In the genomic region with DNA sequence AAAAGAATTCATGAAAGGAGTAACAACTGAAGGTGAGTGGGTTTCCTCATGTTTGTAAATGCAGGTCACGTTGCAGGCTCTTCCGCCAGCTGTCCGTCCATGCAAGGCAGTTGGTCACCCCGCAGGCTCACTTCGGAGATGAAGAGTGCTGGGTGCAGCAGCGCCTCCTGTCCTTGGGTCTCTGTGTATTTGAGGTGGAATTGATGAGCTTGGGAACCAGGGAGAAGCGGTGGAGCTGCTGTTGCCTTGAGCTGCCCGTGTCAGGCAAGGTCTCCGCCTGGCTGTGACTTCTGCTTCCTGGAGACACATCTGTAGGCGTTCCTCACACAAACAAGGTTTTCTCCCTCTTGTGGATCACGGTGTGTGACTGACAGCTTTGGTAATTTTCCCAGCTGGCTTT, we compare ENCODE assay signal across 22 cellular contexts. TPM values are rescaled to one million over a fixed set of nuclear protein-coding genes. Genes with fewer than 3 reads are reported as not detected.
DNase-seq lines count a peak whose midpoint lies in the region; ATAC-seq and TF ChIP-seq lines count a peak whose summit lies in the region.
"Had no signal": no experiment of that assay in that cellular context is flagged by ENCODE, and none has a peak within 500 bp of the region (broad histone marks: within the 10 kb centered on the region; RNA-seq: fewer than 3 reads in every experiment).

No MANE protein-coding gene starts in this region.

- CTCF ChIA-PET in IMR-90 (lab: Yijun Ruan, JAX), result no interaction called here
- CTCF ChIA-PET in PC-3 (lab: Charles Lee), result no interaction called here

- H2BK20ac ChIP-seq in IMR-90 (ENCODE audit: low read depth, low read length), result no peak overlapping the region

- H3K4me3 Mint-ChIP-seq in stimulated activated effector memory CD8-positive, alpha-beta T cell treated with anti-CD3 and anti-CD28 coated beads, Interleukin-12 subunit alpha, Interleukin-12 subunit beta, amount 100 ng/mL, for 72 hours, result no peak overlapping the region

- H3K4me2 ChIP-seq in IMR-90 (ENCODE audit: low read depth, low read length), result no peak overlapping the region
- H3K4me2 ChIP-seq in PC-3 (ENCODE audit: low read length), result no peak overlapping the region
- H3K4me2 ChIP-seq: KMS-11 had no signal

- TF ChIP-seq CTCF in right atrium auricular region (IDR thresholded peaks at IDR 0.05) (no peak), IMR-90 (conservative IDR thresholded peaks at IDR 0.05; ENCODE audit: low read depth, low read length) (no peak), lower lobe of right lung (IDR thresholded peaks at IDR 0.05) (no peak), PC-3 (conservative IDR thresholded peaks at IDR 0.05; ENCODE audit: low read depth, low read length) (no peak)

- peaks cover 54% of the 10 kb centered on the region for H3K36me3 Mint-ChIP-seq in stimulated activated effector memory CD8-positive, alpha-beta T cell treated with anti-CD3 and anti-CD28 coated beads, Interleukin-12 subunit alpha, Interleukin-12 subunit beta, amount 100 ng/mL, for 72 hours

- H2BK5ac ChIP-seq in IMR-90 (ENCODE audit: low read depth, low read length, poor library complexity, severe bottlenecking), result no peak overlapping the region

- no peak overlapping the region for H2AK5ac ChIP-seq in IMR-90 (ENCODE audit: low read depth, low read length)

- no peak overlapping the region for H2BK120ac ChIP-seq in IMR-90 (ENCODE audit: low read depth, low read length)

- BruUV-seq in IMR-90 (replicated peaks; lab: Mats Ljungman, UMichigan) (no TSS peak), PC-3 (replicated peaks; lab: Mats Ljungman, UMichigan) (no TSS peak)

- no peak overlapping the region for H4K91ac ChIP-seq in IMR-90 (ENCODE audit: insufficient read depth, low read depth, low read length)

- no peaks in the 10 kb centered on the region for H3K9me2 ChIP-seq in PC-3 (replicated peaks; ENCODE audit: low read length)

- POLR2A ChIA-PET in IMR-90 (lab: Charles Lee; ENCODE audit: unreplicated experiment) (no interaction called here), PC-3 (lab: Charles Lee; ENCODE audit: unreplicated experiment) (no interaction called here)

- H2AFZ ChIP-seq in IMR-90 (replicated peaks; ENCODE audit: low read length, poor library complexity), result no peak overlapping the region
- H2AFZ ChIP-seq in PC-3 (ENCODE audit: low read length), result no peak overlapping the region

- H3K79me1 ChIP-seq in IMR-90 (ENCODE audit: low read depth in 1 of 2, low read length in 2 of 2), result peaks cover 12 to 37% of the 10 kb centered on the region in 2 experiments; a peak in 3 of 4 replicates

- 92% methylated on average over 4 of the region's 11 CpGs; no CpG with 5 or more reads in 1 of the 2 experiments for WGBS in IMR-90 (ENCODE audit: extremely low coverage in 2 of 2, insufficient read length in 1 of 2), 2 experiments

- no peak overlapping the region for H3K18ac ChIP-seq in IMR-90 (ENCODE audit: low read depth, low read length)

- H3K4me3 ChIP-seq in right atrium auricular region (no peak overlapping the region), IMR-90 (ENCODE audit: insufficient read depth, low read depth, low read length) (no peak overlapping the region), lower lobe of right lung (no peak overlapping the region), PC-3 (ENCODE audit: low read length) (no peak overlapping the region)
- H3K4me3 ChIP-seq: SJSA1 had no signal

- no peak for TF ChIP-seq POLR2A in IMR-90 (IDR thresholded peaks at IDR 0.05; ENCODE audit: low read depth, low read length)

- no peak overlapping the region for H3K27ac ChIP-seq in right atrium auricular region
- H3K27ac ChIP-seq in IMR-90 (ENCODE audit: insufficient read depth, low read length), result no peak overlapping the region
- no peak overlapping the region for H3K27ac ChIP-seq in lower lobe of right lung
- no peak overlapping the region for H3K27ac ChIP-seq in PC-3 (ENCODE audit: low read length)
- H3K27ac ChIP-seq: KMS-11, SJSA1 had no signal

- H3K9me1 ChIP-seq in IMR-90 (ENCODE audit: insufficient read depth, low read length), result peaks cover 8% of the 10 kb centered on the region; the same call in 1 of the 2 replicates

- no peak overlapping the region for H3K27ac Mint-ChIP-seq in stimulated activated effector memory CD8-positive, alpha-beta T cell treated with anti-CD3 and anti-CD28 coated beads, Interleukin-12 subunit alpha, Interleukin-12 subunit beta, amount 100 ng/mL, for 72 hours

- H4K20me1 ChIP-seq in IMR-90 (ENCODE audit: insufficient read depth, low read length) (peaks cover 21% of the 10 kb centered on the region), PC-3 (ENCODE audit: low read length) (no peaks in the 10 kb centered on the region)

- peaks cover 19% of the 10 kb centered on the region for H3K4me1 Mint-ChIP-seq in stimulated activated effector memory CD8-positive, alpha-beta T cell treated with anti-CD3 and anti-CD28 coated beads, Interleukin-12 subunit alpha, Interleukin-12 subunit beta, amount 100 ng/mL, for 72 hours

- in situ Hi-C loops in IMR-90 (cut with MboI; ENCODE audit: low sequenced_read_pairs), result no loop called here

- DNase-seq in Right ventricle myocardium superior, result peak; percentile 18
- no peak for DNase-seq in right atrium auricular region (ENCODE audit: low spot score)
- no peak for DNase-seq in IMR-90
- peak; percentile 38 for DNase-seq in lower lobe of right lung
- peak; percentile 38 for DNase-seq in retina
- DNase-seq in amygdala (lab: John Stamatoyannopoulos, UW), result no peak
- DNase-seq in stimulated activated effector memory CD8-positive, alpha-beta T cell treated with anti-CD3 and anti-CD28 coated beads, Interleukin-12 subunit alpha, Interleukin-12 subunit beta, amount 100 ng/mL, for 72 hours (ENCODE audit: low spot score in 2 of 2), result no peak
- no peak for DNase-seq in PC-3
- DNase-seq: C1 segment of cervical spinal cord, COR-L47, DMS153, EL, NCI-H1436, NCI-H2029, NCI-H2171, NCI-H446, NCI-H69 had no signal

- no peak for ATAC-seq in Right ventricle myocardium superior (ENCODE audit: poor library complexity)
- ATAC-seq in IMR-90 (ENCODE audit: low read depth), result no peak
- no peak for ATAC-seq in lower lobe of right lung
- ATAC-seq in stimulated activated effector memory CD8-positive, alpha-beta T cell treated with anti-CD3 and anti-CD28 coated beads, Interleukin-12 subunit alpha, Interleukin-12 subunit beta, amount 100 ng/mL, for 72 hours, result no peak
- ATAC-seq in PC-3, result no peak
- ATAC-seq: HCT116 had no signal

- no peak overlapping the region for H3K23ac ChIP-seq in IMR-90 (ENCODE audit: low read depth, low read length)

- H3K9ac ChIP-seq in IMR-90 (ENCODE audit: low read depth, low read length), result no peak overlapping the region
- H3K9ac ChIP-seq in PC-3 (ENCODE audit: low read length), result no peak overlapping the region
- H3K9ac ChIP-seq: KMS-11 had no signal

- no peaks in the 10 kb centered on the region for H3K9me3 Mint-ChIP-seq in stimulated activated effector memory CD8-positive, alpha-beta T cell treated with anti-CD3 and anti-CD28 coated beads, Interleukin-12 subunit alpha, Interleukin-12 subunit beta, amount 100 ng/mL, for 72 hours

- no peak for TF ChIP-seq RAD21 in IMR-90 (IDR thresholded peaks at IDR 0.05; ENCODE audit: low read length)

- H3K79me2 ChIP-seq in PC-3 (ENCODE audit: low read length), result no peaks in the 10 kb centered on the region

- dilution Hi-C loops in IMR-90 (cut with HindIII; ENCODE audit: low sequenced_read_pairs, unreplicated experiment), result no loop called here

- H3K4me1 ChIP-seq in right atrium auricular region (peaks cover 0 to 46% of the 10 kb centered on the region in 2 donors), IMR-90 (ENCODE audit: control insufficient read depth, insufficient read depth, low read length) (peaks cover 7% of the 10 kb centered on the region), lower lobe of right lung (peaks cover 30% of the 10 kb centered on the region), PC-3 (ENCODE audit: insufficient read depth, low read length) (no peaks in the 10 kb centered on the region)

- no peaks in the 10 kb centered on the region for H3K9me3 ChIP-seq in right atrium auricular region
- H3K9me3 ChIP-seq in IMR-90 (ENCODE audit: control insufficient read depth, insufficient read depth, low read length), result peaks cover 2% of the 10 kb centered on the region; the same call in 1 of the 2 replicates
- no peaks in the 10 kb centered on the region for H3K9me3 ChIP-seq in lower lobe of right lung
- H3K9me3 ChIP-seq in PC-3 (ENCODE audit: low read length), result no peaks in the 10 kb centered on the region

- intact Hi-C loops in Right ventricle myocardium superior (cut with DNase I) (no loop called here), IMR-90 (cut with micrococcal nuclease) (no loop called here), lower lobe of right lung (cut with DNase I) (no loop called here), PC-3 (cut with micrococcal nuclease) (no loop called here)

- no peak overlapping the region for H3K4ac ChIP-seq in IMR-90 (ENCODE audit: low read depth, low read length)

- peak overlapping the region; percentile 29 for H2AK9ac ChIP-seq in IMR-90 (replicated peaks; ENCODE audit: low read depth, low read length, poor library complexity)

- no peak overlapping the region for H3K14ac ChIP-seq in IMR-90 (replicated peaks; ENCODE audit: low read depth, low read length)

- no peak overlapping the region for H4K5ac ChIP-seq in IMR-90 (ENCODE audit: low read depth, low read length)

- H3K36me3 ChIP-seq in right atrium auricular region (peaks cover 45% of the 10 kb centered on the region), IMR-90 (ENCODE audit: control insufficient read depth, insufficient read depth, low read length) (peaks cover 44% of the 10 kb centered on the region), lower lobe of right lung (peaks cover 54% of the 10 kb centered on the region), PC-3 (ENCODE audit: low read depth, low read length) (peaks cover 32% of the 10 kb centered on the region)

- H3K27me3 ChIP-seq in right atrium auricular region (no peaks in the 10 kb centered on the region), IMR-90 (ENCODE audit: control insufficient read depth, insufficient read depth, low read length) (no peaks in the 10 kb centered on the region), lower lobe of right lung (ENCODE audit: low read depth) (no peaks in the 10 kb centered on the region), PC-3 (ENCODE audit: low read length) (no peaks in the 10 kb centered on the region)
- H3K27me3 ChIP-seq: SJSA1 had no signal

- no peak overlapping the region for H2BK15ac ChIP-seq in IMR-90 (ENCODE audit: low read depth, low read length)

- no peak overlapping the region for H3K56ac ChIP-seq in IMR-90 (ENCODE audit: extremely low read depth, insufficient read depth, low read length)

- H4K8ac ChIP-seq in IMR-90 (ENCODE audit: low read depth in 2 of 2, low read length in 2 of 2), result no peak overlapping the region

- no peaks in the 10 kb centered on the region for H3F3A ChIP-seq in PC-3 (ENCODE audit: low read length, unreplicated experiment)

RNA-seq across cellular contexts. Expression of a gene that starts 2.6 kb away (rescaled TPM):
- 0.73 TPM for total RNA-seq in Right ventricle myocardium superior
- 1 to 10 TPM; 1.3 to 1.8 TPM for total RNA-seq in right atrium auricular region
- 1.4 and 2.2 TPM in 2 replicates for total RNA-seq in IMR-90 (2012; rRNA removed)
- 14.4 and 17.3 TPM in 2 replicates for polyA plus RNA-seq in IMR-90 (2012; rRNA removed)
- 3.7 and 5.8 TPM in 2 replicates for polyA plus RNA-seq in IMR-90 (2012; cell fraction: cytosol; rRNA removed)
- 68.1 and 209 TPM in 2 replicates for polyA plus RNA-seq in IMR-90 (2012; cell fraction: nucleus; rRNA removed; ENCODE audit: low replicate concordance)
- total RNA-seq in lower lobe of right lung, result 10.4 TPM
- not detected in 2 replicates for total RNA-seq in PC-3 (2014; rRNA removed)
- total RNA-seq: M059J, SJSA1 had no signal

RNA-seq across cellular contexts. Expression of a gene that starts 11.9 kb away (rescaled TPM):
- 15.5 TPM for total RNA-seq in Right ventricle myocardium superior
- 10 to 100 TPM; 16.8 to 18.7 TPM for total RNA-seq in right atrium auricular region
- total RNA-seq in IMR-90 (2012; rRNA removed), result 33.9 and 36.4 TPM in 2 replicates
- 18.8 and 21.5 TPM in 2 replicates for polyA plus RNA-seq in IMR-90 (2012; rRNA removed)
- 13.8 and 15.1 TPM in 2 replicates for polyA plus RNA-seq in IMR-90 (2012; cell fraction: cytosol; rRNA removed)
- polyA plus RNA-seq in IMR-90 (2012; cell fraction: nucleus; rRNA removed; ENCODE audit: low replicate concordance), result 13.2 and 19.6 TPM in 2 replicates
- 26.2 TPM for total RNA-seq in lower lobe of right lung
- 37.2 and 47.5 TPM in 2 replicates for total RNA-seq in PC-3 (2014; rRNA removed)

RNA-seq across cellular contexts. Expression of a gene that starts 23.6 kb away (rescaled TPM):
- total RNA-seq in Right ventricle myocardium superior (32.3 TPM), right atrium auricular region (10 to 100 TPM; 34.7 to 37.5 TPM), IMR-90 (2012; rRNA removed) (28.1 and 38.3 TPM in 2 replicates), lower lobe of right lung (54.6 TPM), PC-3 (2014; rRNA removed) (33.2 and 40.4 TPM in 2 replicates)
- polyA plus RNA-seq in IMR-90 (2012; rRNA removed), result 17.5 and 21.8 TPM in 2 replicates
- polyA plus RNA-seq in IMR-90 (2012; cell fraction: cytosol; rRNA removed), result 10.8 and 13.3 TPM in 2 replicates
- 47.1 and 74.1 TPM in 2 replicates for polyA plus RNA-seq in IMR-90 (2012; cell fraction: nucleus; rRNA removed; ENCODE audit: low replicate concordance)

RNA-seq across cellular contexts. Expression of a gene that starts 56.9 kb away (rescaled TPM):
- total RNA-seq in Right ventricle myocardium superior, result not detected
- total RNA-seq in right atrium auricular region, result not detected
- not detected in 2 replicates for total RNA-seq in IMR-90 (2012; rRNA removed)
- polyA plus RNA-seq in IMR-90 (2012; rRNA removed), result not detected in 2 replicates
- polyA plus RNA-seq in IMR-90 (2012; cell fraction: cytosol; rRNA removed), result not detected in 2 replicates
- polyA plus RNA-seq in IMR-90 (2012; cell fraction: nucleus; rRNA removed; ENCODE audit: low replicate concordance), result not detected in 2 replicates
- total RNA-seq in lower lobe of right lung, result not detected
- not detected in 2 replicates for total RNA-seq in PC-3 (2014; rRNA removed)
- total RNA-seq: A673, M059J, SJSA1 had no signal

Comparison
In these comparisons a context has a peak if more than half of its experiments do, and no peak if none do; other contexts are left out.
1. DNase-seq: peak in Right ventricle myocardium superior (single experiment), lower lobe of right lung (single experiment) and retina (single experiment); none in right atrium auricular region (single experiment), IMR-90 (single experiment), amygdala (0 of 56), stimulated activated effector memory CD8-positive, alpha-beta T cell treated with anti-CD3 and anti-CD28 coated beads, Interleukin-12 subunit alpha, Interleukin-12 subunit beta, amount 100 ng/mL, for 72 hours (0 of 2) and PC-3 (single experiment).